ENCODE assay signal across 8 cellular contexts in the genomic region with DNA sequence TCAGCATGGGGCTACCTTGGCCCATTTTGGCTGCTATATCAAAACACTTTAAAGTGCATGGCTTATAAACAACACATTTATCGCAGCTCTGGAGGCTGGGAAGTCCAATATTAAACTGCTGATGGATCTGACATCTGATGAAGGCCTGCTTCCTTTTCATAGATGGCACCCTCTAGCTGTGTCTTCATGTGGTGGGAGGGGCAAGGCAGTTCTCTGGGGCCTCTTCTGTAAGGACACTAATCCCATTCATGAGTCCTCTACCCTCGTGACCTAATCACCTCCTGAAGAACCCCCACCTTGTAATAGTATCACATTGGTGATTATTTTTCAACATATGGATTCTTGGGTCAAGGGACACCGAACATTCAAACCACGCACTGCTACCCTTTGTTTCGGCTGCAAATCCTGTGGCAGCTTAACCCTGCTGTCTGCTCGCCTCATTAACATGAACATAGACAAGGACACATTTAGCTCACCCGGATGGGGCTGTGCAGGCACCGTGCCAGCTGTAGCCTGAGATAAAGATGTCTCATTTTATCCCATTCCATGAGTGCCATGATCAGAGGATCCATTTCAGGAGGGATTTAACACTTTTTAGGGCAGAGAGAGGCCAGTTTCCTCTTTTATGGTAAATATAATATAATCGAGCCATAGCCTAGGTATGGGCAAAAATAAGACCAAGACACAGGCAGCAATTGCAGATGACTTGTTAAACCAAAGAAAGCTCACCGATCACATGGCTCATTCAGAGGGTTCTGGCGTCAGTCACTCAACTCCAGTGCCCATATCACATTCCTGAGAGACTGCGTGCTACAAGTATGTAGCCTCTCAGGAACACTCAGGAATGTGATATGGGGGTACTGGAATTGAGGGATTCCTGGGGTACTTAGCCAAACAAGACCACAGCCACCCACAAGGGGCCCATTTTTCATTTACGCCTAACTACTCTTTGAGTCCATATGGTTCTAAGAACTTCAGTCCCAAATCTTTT.
"Had no signal": no experiment of that assay in that cellular context is flagged by ENCODE, and none has a peak within 500 bp of the region (broad histone marks: within the 10 kb centered on the region; RNA-seq: fewer than 3 reads in every experiment).

No MANE protein-coding gene starts in this region.

- H3K27ac ChIP-seq: neural progenitor cell, pancreas, skin epidermis, tibial artery had no signal

- DNase-seq: activated CD4-positive, alpha-beta T cell treated with anti-CD3 and anti-CD28 coated beads, Interleukin-2, amount 50 U/mL, for 1 hour; activated effector memory CD4-positive, alpha-beta T cell treated with anti-CD3 and anti-CD28 coated beads, Interleukin-2, amount 50 U/mL, for 16 hours; activated T-cell treated with anti-CD3 and anti-CD28 coated beads, Interleukin-2, amount 50 U/mL, for 4 hours; amniotic stem cell; pancreas; tibial artery had no signal

- H3K36me3 ChIP-seq: neural progenitor cell, pancreas had no signal

- H3K4me3 ChIP-seq: neural progenitor cell, pancreas, skin epidermis, tibial artery had no signal

- H2AFZ ChIP-seq: neural progenitor cell had no signal

- H3K9me3 ChIP-seq: pancreas, tibial artery had no signal

- H3K9ac ChIP-seq: neural progenitor cell had no signal

- H3K4me1 ChIP-seq: neural progenitor cell, pancreas, tibial artery had no signal

- H3K27me3 ChIP-seq: neural progenitor cell, pancreas, tibial artery had no signal

- H3K4me2 ChIP-seq: neural progenitor cell had no signal
